In the genomic region with DNA sequence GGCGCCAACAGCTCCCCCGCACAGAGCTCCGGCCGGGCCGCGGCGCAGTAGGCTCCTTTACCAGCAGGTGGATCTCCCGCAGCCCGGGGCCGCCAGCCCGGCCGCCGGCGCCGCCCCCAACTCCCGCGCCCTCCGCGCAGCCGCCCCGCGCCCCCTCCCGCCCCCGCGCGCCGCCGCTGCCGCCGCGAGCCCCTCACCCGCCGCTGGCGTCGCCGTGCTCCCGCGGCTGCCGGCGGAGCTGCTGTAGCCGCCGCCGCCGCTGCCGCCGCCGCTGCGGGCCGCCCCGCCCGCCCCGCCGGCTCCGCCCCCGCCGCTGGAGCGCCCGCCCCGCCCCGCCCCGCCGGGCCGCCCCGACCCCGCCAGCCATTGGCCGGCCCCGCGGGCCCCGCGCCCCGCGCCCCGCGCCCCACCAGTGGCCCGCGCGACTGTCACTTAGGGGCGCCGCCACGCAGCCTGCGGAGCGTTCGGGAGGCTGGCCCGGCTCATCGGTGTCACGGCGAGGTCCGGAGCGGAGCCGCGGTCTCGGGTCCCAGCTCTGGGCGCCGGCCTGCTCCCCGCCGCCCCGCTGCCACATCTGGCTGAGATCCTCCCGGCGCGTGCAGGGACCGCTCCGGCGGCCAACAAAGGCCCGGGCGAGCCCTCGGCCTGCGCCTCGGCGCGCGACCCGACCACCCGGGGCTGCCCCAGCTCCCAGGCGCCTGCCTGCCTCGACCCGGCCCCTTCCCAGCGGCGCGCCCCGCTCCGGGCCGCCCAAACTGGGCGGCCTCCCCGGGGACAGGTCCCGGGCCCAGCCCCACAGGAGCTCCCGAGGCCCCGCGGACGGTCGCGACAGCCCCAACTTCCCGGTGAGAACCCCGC, we compare ENCODE assay signal across 1 cellular context.
A peak's percentile ranks its signal among the peaks of the same experiment; 100 is the strongest.
TF ChIP-seq lines count a peak whose summit lies in the region.

A gene (minus strand): TSS at position 282 of the 858 bp plus-strand sequence. CDS start 4,800 bp downstream, outside the sequence.

TF ChIP-seq in HepG2, 621 proteins besides CTCF, POLR2A, EP300 and RAD21 (continued from another document and continues in another):
- TF ChIP-seq, protein P1, sequence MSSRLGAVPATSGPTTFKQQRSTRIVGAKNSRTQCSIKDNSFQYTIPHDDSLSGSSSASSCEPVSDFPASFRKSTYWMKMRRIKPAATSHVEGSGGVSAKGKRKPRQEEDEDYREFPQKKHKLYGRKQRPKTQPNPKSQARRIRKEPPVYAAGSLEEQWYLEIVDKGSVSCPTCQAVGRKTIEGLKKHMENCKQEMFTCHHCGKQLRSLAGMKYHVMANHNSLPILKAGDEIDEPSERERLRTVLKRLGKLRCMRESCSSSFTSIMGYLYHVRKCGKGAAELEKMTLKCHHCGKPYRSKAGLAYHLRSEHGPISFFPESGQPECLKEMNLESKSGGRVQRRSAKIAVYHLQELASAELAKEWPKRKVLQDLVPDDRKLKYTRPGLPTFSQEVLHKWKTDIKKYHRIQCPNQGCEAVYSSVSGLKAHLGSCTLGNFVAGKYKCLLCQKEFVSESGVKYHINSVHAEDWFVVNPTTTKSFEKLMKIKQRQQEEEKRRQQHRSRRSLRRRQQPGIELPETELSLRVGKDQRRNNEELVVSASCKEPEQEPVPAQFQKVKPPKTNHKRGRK (CRISPR knock-in tag; IDR thresholded peaks at IDR 0.05) = no peak
- TF ChIP-seq YEATS4 (CRISPR knock-in tag; IDR thresholded peaks at IDR 0.05; ENCODE audit: borderline replicate concordance) (peak; percentile 76), ZZZ3 (CRISPR knock-in tag; IDR thresholded peaks at IDR 0.05; ENCODE audit: borderline replicate concordance) (no peak), ZBTB1 (CRISPR knock-in tag; IDR thresholded peaks at IDR 0.05; ENCODE audit: borderline replicate concordance) (0 out of 2 replicates have a peak, but pooled peaks have one; percentile 42), SP2 (CRISPR knock-in tag; IDR thresholded peaks at IDR 0.05) (peak; percentile 84), AKAP8 (CRISPR knock-in tag; IDR thresholded peaks at IDR 0.05) (no peak), SKI (IDR thresholded peaks at IDR 0.05; ENCODE audit: partially characterized antibody) (peak; percentile 59), HIVEP1 (CRISPR knock-in tag; IDR thresholded peaks at IDR 0.05) (no peak), EEA1 (CRISPR knock-in tag; IDR thresholded peaks at IDR 0.05; ENCODE audit: borderline replicate concordance) (peak; percentile 61; the same call in 1 of the 2 replicates), RBM39 (IDR thresholded peaks at IDR 0.05; ENCODE audit: low read depth, low read length, poor library complexity, severe bottlenecking) (peak; percentile 76), HNRNPH1 (optimal IDR thresholded peaks at IDR 0.05; ENCODE audit: low read depth, low read length) (no peak), FOXO1 (CRISPR knock-in tag; IDR thresholded peaks at IDR 0.05) (peak; percentile 30; the same call in 1 of the 2 replicates), ZNF598 (CRISPR knock-in tag; IDR thresholded peaks at IDR 0.05; ENCODE audit: borderline replicate concordance) (peak; percentile 45; the same call in 1 of the 2 replicates), KMT2A (CRISPR knock-in tag; IDR thresholded peaks at IDR 0.05) (0 out of 2 replicates have a peak, but pooled peaks have one; percentile 47), ZNF20 (CRISPR knock-in tag; IDR thresholded peaks at IDR 0.05) (no peak), ARNT2 (CRISPR knock-in tag; IDR thresholded peaks at IDR 0.05; ENCODE audit: low read depth) (peak; percentile 93), RBAK (CRISPR knock-in tag; IDR thresholded peaks at IDR 0.05) (no peak), KDM2A (CRISPR knock-in tag; IDR thresholded peaks at IDR 0.05; ENCODE audit: borderline replicate concordance, low read depth) (peak; percentile 58; the same call in 1 of the 2 replicates), NR2F2 (IDR thresholded peaks at IDR 0.05; ENCODE audit: borderline replicate concordance, low read depth) (peak; percentile 5; the same call in 1 of the 2 replicates), ZNF780A (CRISPR knock-in tag; IDR thresholded peaks at IDR 0.05) (no peak), ZNF713 (CRISPR knock-in tag; IDR thresholded peaks at IDR 0.05) (no peak), ZNF557 (CRISPR knock-in tag; IDR thresholded peaks at IDR 0.05) (no peak), CHD4 (IDR thresholded peaks at IDR 0.05; ENCODE audit: borderline replicate concordance, low read length) (no peak), ZFP41 (CRISPR knock-in tag; IDR thresholded peaks at IDR 0.05; ENCODE audit: borderline replicate concordance) (no peak), SMAD3 (CRISPR knock-in tag; IDR thresholded peaks at IDR 0.05) (no peak), ZNF136 (CRISPR knock-in tag; IDR thresholded peaks at IDR 0.05; ENCODE audit: low read depth) (no peak), CBX5 (CRISPR knock-in tag; IDR thresholded peaks at IDR 0.05; ENCODE audit: borderline replicate concordance) (no peak), LCORL (IDR thresholded peaks at IDR 0.05) (no peak), LCORL (CRISPR knock-in tag; IDR thresholded peaks at IDR 0.05) (no peak)
- TF ChIP-seq, protein P2, sequence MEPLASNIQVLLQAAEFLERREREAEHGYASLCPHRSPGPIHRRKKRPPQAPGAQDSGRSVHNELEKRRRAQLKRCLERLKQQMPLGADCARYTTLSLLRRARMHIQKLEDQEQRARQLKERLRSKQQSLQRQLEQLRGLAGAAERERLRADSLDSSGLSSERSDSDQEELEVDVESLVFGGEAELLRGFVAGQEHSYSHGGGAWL (CRISPR knock-in tag; IDR thresholded peaks at IDR 0.05) = peak; percentile 68; the same call in 1 of the 2 replicates
- TF ChIP-seq, protein P3, sequence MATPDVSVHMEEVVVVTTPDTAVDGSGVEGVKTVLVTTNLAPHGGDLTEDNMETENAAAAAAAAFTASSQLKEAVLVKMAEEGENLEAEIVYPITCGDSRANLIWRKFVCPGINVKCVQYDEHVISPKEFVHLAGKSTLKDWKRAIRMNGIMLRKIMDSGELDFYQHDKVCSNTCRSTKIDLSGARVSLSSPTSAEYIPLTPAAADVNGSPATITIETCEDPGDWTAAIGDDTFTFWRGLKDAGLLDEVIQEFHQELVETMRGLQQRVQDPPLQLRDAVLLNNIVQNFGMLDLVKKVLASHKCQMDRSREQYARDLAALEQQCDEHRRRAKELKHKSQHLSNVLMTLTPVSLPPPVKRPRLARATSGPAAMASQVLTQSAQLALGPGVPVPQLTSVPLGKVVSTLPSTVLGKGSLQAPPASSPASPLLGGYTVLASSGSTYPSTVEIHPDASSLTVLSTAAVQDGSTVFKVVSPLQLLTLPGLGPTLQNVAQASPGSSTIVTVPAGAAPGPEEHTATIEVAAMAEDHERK (CRISPR knock-in tag; IDR thresholded peaks at IDR 0.05; ENCODE audit: low read depth) = no peak
- TF ChIP-seq, protein P4, sequence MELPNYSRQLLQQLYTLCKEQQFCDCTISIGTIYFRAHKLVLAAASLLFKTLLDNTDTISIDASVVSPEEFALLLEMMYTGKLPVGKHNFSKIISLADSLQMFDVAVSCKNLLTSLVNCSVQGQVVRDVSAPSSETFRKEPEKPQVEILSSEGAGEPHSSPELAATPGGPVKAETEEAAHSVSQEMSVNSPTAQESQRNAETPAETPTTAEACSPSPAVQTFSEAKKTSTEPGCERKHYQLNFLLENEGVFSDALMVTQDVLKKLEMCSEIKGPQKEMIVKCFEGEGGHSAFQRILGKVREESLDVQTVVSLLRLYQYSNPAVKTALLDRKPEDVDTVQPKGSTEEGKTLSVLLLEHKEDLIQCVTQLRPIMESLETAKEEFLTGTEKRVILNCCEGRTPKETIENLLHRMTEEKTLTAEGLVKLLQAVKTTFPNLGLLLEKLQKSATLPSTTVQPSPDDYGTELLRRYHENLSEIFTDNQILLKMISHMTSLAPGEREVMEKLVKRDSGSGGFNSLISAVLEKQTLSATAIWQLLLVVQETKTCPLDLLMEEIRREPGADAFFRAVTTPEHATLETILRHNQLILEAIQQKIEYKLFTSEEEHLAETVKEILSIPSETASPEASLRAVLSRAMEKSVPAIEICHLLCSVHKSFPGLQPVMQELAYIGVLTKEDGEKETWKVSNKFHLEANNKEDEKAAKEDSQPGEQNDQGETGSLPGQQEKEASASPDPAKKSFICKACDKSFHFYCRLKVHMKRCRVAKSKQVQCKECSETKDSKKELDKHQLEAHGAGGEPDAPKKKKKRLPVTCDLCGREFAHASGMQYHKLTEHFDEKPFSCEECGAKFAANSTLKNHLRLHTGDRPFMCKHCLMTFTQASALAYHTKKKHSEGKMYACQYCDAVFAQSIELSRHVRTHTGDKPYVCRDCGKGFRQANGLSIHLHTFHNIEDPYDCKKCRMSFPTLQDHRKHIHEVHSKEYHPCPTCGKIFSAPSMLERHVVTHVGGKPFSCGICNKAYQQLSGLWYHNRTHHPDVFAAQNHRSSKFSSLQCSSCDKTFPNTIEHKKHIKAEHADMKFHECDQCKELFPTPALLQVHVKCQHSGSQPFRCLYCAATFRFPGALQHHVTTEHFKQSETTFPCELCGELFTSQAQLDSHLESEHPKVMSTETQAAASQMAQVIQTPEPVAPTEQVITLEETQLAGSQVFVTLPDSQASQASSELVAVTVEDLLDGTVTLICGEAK (IDR thresholded peaks at IDR 0.05) = no peak
- TF ChIP-seq, protein P4 (CRISPR knock-in tag; IDR thresholded peaks at IDR 0.05) = peak; percentile 62
- TF ChIP-seq, protein P5, sequence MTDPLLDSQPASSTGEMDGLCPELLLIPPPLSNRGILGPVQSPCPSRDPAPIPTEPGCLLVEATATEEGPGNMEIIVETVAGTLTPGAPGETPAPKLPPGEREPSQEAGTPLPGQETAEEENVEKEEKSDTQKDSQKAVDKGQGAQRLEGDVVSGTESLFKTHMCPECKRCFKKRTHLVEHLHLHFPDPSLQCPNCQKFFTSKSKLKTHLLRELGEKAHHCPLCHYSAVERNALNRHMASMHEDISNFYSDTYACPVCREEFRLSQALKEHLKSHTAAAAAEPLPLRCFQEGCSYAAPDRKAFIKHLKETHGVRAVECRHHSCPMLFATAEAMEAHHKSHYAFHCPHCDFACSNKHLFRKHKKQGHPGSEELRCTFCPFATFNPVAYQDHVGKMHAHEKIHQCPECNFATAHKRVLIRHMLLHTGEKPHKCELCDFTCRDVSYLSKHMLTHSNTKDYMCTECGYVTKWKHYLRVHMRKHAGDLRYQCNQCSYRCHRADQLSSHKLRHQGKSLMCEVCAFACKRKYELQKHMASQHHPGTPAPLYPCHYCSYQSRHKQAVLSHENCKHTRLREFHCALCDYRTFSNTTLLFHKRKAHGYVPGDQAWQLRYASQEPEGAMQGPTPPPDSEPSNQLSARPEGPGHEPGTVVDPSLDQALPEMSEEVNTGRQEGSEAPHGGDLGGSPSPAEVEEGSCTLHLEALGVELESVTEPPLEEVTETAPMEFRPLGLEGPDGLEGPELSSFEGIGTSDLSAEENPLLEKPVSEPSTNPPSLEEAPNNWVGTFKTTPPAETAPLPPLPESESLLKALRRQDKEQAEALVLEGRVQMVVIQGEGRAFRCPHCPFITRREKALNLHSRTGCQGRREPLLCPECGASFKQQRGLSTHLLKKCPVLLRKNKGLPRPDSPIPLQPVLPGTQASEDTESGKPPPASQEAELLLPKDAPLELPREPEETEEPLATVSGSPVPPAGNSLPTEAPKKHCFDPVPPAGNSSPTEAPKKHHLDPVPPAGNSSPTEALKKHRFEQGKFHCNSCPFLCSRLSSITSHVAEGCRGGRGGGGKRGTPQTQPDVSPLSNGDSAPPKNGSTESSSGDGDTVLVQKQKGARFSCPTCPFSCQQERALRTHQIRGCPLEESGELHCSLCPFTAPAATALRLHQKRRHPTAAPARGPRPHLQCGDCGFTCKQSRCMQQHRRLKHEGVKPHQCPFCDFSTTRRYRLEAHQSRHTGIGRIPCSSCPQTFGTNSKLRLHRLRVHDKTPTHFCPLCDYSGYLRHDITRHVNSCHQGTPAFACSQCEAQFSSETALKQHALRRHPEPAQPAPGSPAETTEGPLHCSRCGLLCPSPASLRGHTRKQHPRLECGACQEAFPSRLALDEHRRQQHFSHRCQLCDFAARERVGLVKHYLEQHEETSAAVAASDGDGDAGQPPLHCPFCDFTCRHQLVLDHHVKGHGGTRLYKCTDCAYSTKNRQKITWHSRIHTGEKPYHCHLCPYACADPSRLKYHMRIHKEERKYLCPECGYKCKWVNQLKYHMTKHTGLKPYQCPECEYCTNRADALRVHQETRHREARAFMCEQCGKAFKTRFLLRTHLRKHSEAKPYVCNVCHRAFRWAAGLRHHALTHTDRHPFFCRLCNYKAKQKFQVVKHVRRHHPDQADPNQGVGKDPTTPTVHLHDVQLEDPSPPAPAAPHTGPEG (CRISPR knock-in tag; IDR thresholded peaks at IDR 0.05) = peak; percentile 66; the same call in 1 of the 2 replicates
- TF ChIP-seq, protein P6, sequence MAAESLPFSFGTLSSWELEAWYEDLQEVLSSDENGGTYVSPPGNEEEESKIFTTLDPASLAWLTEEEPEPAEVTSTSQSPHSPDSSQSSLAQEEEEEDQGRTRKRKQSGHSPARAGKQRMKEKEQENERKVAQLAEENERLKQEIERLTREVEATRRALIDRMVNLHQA (CRISPR knock-in tag; IDR thresholded peaks at IDR 0.05) = no peak
- TF ChIP-seq, protein P7, sequence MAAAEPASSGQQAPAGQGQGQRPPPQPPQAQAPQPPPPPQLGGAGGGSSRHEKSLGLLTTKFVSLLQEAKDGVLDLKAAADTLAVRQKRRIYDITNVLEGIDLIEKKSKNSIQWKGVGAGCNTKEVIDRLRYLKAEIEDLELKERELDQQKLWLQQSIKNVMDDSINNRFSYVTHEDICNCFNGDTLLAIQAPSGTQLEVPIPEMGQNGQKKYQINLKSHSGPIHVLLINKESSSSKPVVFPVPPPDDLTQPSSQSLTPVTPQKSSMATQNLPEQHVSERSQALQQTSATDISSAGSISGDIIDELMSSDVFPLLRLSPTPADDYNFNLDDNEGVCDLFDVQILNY (CRISPR knock-in tag; conservative IDR thresholded peaks at IDR 0.05) = peak; percentile 53
